1 cellular context compared by ENCODE assay signal in the genomic region with DNA sequence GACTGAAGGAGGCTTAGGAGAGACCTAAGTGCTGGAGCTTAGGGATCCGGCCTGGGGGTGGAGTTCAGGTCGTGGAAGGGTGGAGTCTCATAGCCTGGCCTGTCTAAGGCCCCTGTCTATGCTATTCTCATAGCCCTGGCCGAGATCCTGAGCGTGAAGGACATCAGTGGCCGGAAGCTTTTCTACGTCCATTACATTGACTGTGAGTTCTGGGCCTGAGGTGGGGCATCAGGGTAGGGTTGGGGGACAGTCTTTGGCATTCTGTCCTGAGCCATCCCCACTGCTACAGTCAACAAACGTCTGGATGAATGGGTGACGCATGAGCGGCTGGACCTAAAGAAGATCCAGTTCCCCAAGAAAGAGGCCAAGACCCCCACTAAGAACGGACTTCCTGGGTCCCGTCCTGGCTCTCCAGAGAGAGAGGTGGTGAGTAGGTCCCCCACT.
TF ChIP-seq lines count a peak whose summit lies in the region.

No MANE protein-coding gene starts in this region.

TF ChIP-seq in SK-N-SH, 30 proteins besides CTCF, POLR2A, EP300 and RAD21 (continued from another document):
- TF ChIP-seq TCF12 (IDR thresholded peaks at IDR 0.05): no peak
- no peak for TF ChIP-seq POLR2AphosphoS5 (IDR thresholded peaks at IDR 0.05; ENCODE audit: low read depth, low read length)
- TF ChIP-seq JUND (IDR thresholded peaks at IDR 0.05): no peak
